In the genomic region with DNA sequence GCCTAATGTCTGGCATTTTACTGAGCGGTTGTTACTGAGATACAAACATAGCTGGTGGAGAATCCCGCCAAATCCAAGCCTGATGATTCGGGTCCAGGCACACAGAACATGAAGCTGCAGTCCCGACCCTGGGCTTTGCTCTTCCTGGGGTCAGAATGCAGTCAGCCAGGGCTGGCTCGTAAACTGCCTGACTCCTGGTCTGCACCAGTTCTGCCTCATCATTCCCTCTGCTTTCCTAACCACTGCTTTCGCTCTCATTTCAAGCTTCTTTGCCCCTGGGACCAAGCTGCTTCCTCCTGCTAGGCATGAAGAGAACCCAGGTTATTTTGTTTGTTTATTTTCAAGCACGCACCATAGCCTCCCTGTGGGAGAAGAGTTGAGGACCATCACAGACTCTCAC, we compare ENCODE assay signal across 28 cellular contexts. TPM values are rescaled to one million over a fixed set of nuclear protein-coding genes. Genes with fewer than 3 reads are reported as not detected.
A peak's percentile ranks its signal among the peaks of the same experiment; 100 is the strongest.
DNase-seq lines count a peak whose midpoint lies in the region; ATAC-seq and TF ChIP-seq lines count a peak whose summit lies in the region.
"Had no signal": no experiment of that assay in that cellular context is flagged by ENCODE, and none has a peak within 500 bp of the region (broad histone marks: within the 10 kb centered on the region; RNA-seq: fewer than 3 reads in every experiment).

No MANE protein-coding gene starts in this region.

- H3K9me3 Mint-ChIP-seq in neural progenitor cell = no peaks in the 10 kb centered on the region
- H3K9me3 Mint-ChIP-seq: activated naive CD4-positive, alpha-beta T cell treated with anti-CD3 and anti-CD28 coated beads, Interleukin-2, amount 50 U/mL, for 24 hours; activated T-helper 1 cell treated with anti-CD3 and anti-CD28 coated beads, Interleukin-12 subunit alpha, Interleukin-12 subunit beta, Interleukin-2, Interleukin-4 antibody, amounts not matched to agents 30 ng/mL and 10 ng/mL and 1 ng/mL, durations not matched to agents 14 hours and 24 hours and 36 hours had no signal

- ATAC-seq in GM18498 (IDR thresholded peaks at IDR 0.05; ENCODE audit: unreplicated experiment) = no peak
- ATAC-seq: heart left ventricle, left colon had no signal

- H3K27me3 Mint-ChIP-seq in neural progenitor cell (ENCODE audit: insufficient read depth, low read depth) = peaks cover 6% of the 10 kb centered on the region
- H3K27me3 Mint-ChIP-seq: activated naive CD4-positive, alpha-beta T cell treated with anti-CD3 and anti-CD28 coated beads, Interleukin-2, amount 50 U/mL, for 24 hours had no signal

- no peaks in the 10 kb centered on the region for H3K36me3 Mint-ChIP-seq in neural progenitor cell

- H3K27ac ChIP-seq in BLaER1 (peak overlapping the region; percentile 37; the same call in 1 of the 2 replicates), neural progenitor cell (no peak overlapping the region)
- H3K27ac ChIP-seq: heart left ventricle, PC-9, right atrium auricular region, thoracic aorta had no signal

- H3K9me3 ChIP-seq in BLaER1 (no peaks in the 10 kb centered on the region), neural progenitor cell (ENCODE audit: low read depth) (no peaks in the 10 kb centered on the region)
- H3K9me3 ChIP-seq: heart left ventricle, right atrium auricular region, thoracic aorta had no signal

- H3K27me3 ChIP-seq in BLaER1 (no peaks in the 10 kb centered on the region), neural progenitor cell (no peaks in the 10 kb centered on the region)
- H3K27me3 ChIP-seq: heart left ventricle, right atrium auricular region had no signal

- H3K4me1 ChIP-seq in BLaER1 (peaks cover 68% of the 10 kb centered on the region), neural progenitor cell (peaks cover 22% of the 10 kb centered on the region)

- no peak for TF ChIP-seq CTCF in neural progenitor cell (IDR thresholded peaks at IDR 0.05)

- H3K4me2 ChIP-seq in BLaER1 (peak overlapping the region; percentile 82), neural progenitor cell (no peak overlapping the region)
- H3K4me2 ChIP-seq: PC-9 had no signal

- H4K20me1 ChIP-seq in BLaER1 (no peaks in the 10 kb centered on the region), neural progenitor cell (ENCODE audit: low read depth) (no peaks in the 10 kb centered on the region)

- no peak overlapping the region for H3K4me3 Mint-ChIP-seq in neural progenitor cell
- H3K4me3 Mint-ChIP-seq: activated naive CD4-positive, alpha-beta T cell treated with anti-CD3 and anti-CD28 coated beads, Interleukin-2, amount 50 U/mL, for 24 hours; activated T-helper 1 cell treated with anti-CD3 and anti-CD28 coated beads, Interleukin-12 subunit alpha, Interleukin-12 subunit beta, Interleukin-2, Interleukin-4 antibody, amounts not matched to agents 30 ng/mL and 10 ng/mL and 1 ng/mL, durations not matched to agents 14 hours and 24 hours and 36 hours had no signal

- peak overlapping the region; percentile 40; the same call in 1 of the 2 replicates for H3K9ac ChIP-seq in BLaER1
- H3K9ac ChIP-seq in neural progenitor cell = no peak overlapping the region

- no peaks in the 10 kb centered on the region for H3K79me2 ChIP-seq in neural progenitor cell (ENCODE audit: low read depth)

- H2AFZ ChIP-seq in neural progenitor cell (replicated peaks) = no peak overlapping the region
- H2AFZ ChIP-seq: PC-9 had no signal

- H3K27ac Mint-ChIP-seq in neural progenitor cell = peak overlapping the region; percentile 12
- H3K27ac Mint-ChIP-seq: activated naive CD4-positive, alpha-beta T cell treated with anti-CD3 and anti-CD28 coated beads, Interleukin-2, amount 50 U/mL, for 24 hours; activated T-helper 1 cell treated with anti-CD3 and anti-CD28 coated beads, Interleukin-12 subunit alpha, Interleukin-12 subunit beta, Interleukin-2, Interleukin-4 antibody, amounts not matched to agents 30 ng/mL and 10 ng/mL and 1 ng/mL, durations not matched to agents 14 hours and 24 hours and 36 hours had no signal

- H3F3A ChIP-seq in neural progenitor cell (ENCODE audit: low read depth) = no peaks in the 10 kb centered on the region

- H3K36me3 ChIP-seq in BLaER1 (no peaks in the 10 kb centered on the region), neural progenitor cell (no peaks in the 10 kb centered on the region)
- H3K36me3 ChIP-seq: right atrium auricular region had no signal

- peaks cover 23% of the 10 kb centered on the region for H3K4me1 Mint-ChIP-seq in neural progenitor cell

- DNase-seq in GM03348 (ENCODE audit: low spot score) (peak; percentile 18), NCI-H345 (lab: John Stamatoyannopoulos, UW) (peak; percentile 70), neural progenitor cell (ENCODE audit: low spot score) (no peak), globus pallidus (ENCODE audit: low spot score) (no peak), NCI-H524 (lab: John Stamatoyannopoulos, UW) (no peak)
- DNase-seq in stimulated activated CD4-positive, alpha-beta T cell treated with anti-CD3 and anti-CD28 coated beads, Interleukin-4, amount 100 ng/mL, for 1 hour = no peak
- DNase-seq: ACHN; activated CD4-positive, alpha-beta T cell treated with anti-CD3 and anti-CD28 coated beads, Interleukin-2, amount 50 U/mL, for 1 hour; caudate nucleus; dermis blood vessel endothelial cell; heart left ventricle; KBM-7; left colon; MM.1S; NCI-H1436 treated with DMSO at 0.1 percent for 48 hours; NCI-H446; NK-92 treated with Interleukin-12 subunit alpha and Interleukin-12 subunit beta, amount 100 ng/mL, for 24 hours; PC-9; Right ventricle myocardium superior; stimulated activated CD4-positive, alpha-beta T cell treated with anti-CD3 and anti-CD28 coated beads, Interleukin-12 subunit alpha, Interleukin-12 subunit beta, amount 100 ng/mL, for 4 hours; stimulated activated CD4-positive, alpha-beta T cell treated with anti-CD3 and anti-CD28 coated beads, Interleukin-4, amount 100 ng/mL, for 4 hours; stimulated activated naive CD4-positive, alpha-beta T cell had no signal

- H3K4me3 ChIP-seq in BLaER1 = peak overlapping the region; percentile 25; the same call in 1 of the 2 replicates
- H3K4me3 ChIP-seq in neural progenitor cell = no peak overlapping the region
- H3K4me3 ChIP-seq: heart left ventricle, PC-9, right atrium auricular region, thoracic aorta had no signal

RNA-seq across cellular contexts. Expression of gene GATB, which starts 39.3 kb away (rescaled TPM):
- total RNA-seq in neural progenitor cell (ENCODE audit: low replicate concordance) = 17.9 and 22.9 TPM in 2 replicates

Comparison
In these comparisons a context has a peak if more than half of its experiments do, and no peak if none do; other contexts are left out.
1. DNase-seq: peak in GM03348 (single experiment) and NCI-H345 (single experiment); none in neural progenitor cell (single experiment), globus pallidus (single experiment), NCI-H524 (0 of 2) and stimulated activated CD4-positive, alpha-beta T cell treated with anti-CD3 and anti-CD28 coated beads, Interleukin-4, amount 100 ng/mL, for 1 hour (single experiment).